ENCODE assay signal across 1 cellular context in the genomic region with DNA sequence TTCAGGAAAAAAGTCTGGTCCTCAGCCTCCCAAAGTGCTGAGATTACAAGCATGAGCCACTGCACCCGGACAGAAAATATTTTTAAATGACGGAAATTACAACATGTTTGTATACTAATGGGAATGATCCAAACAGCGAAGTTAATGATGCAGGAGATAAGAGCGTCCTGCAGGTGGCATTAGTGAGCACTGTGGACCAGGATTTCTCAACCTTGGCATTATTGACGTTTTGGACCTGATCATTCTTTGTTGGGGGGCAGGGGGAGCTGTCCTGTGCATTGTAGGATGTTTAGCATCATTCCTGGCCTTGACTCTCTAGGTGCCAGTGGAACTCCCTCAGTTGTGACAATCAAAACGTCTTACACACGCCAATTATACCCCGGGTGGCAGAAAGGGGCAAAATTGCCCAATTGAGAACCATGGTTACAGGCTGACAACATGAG.
TF ChIP-seq lines count a peak whose summit lies in the region.

No MANE protein-coding gene starts in this region.

TF ChIP-seq in HepG2, 621 proteins besides CTCF, POLR2A, EP300 and RAD21 (continued from another document and continues in another):
- TF ChIP-seq, protein P1, sequence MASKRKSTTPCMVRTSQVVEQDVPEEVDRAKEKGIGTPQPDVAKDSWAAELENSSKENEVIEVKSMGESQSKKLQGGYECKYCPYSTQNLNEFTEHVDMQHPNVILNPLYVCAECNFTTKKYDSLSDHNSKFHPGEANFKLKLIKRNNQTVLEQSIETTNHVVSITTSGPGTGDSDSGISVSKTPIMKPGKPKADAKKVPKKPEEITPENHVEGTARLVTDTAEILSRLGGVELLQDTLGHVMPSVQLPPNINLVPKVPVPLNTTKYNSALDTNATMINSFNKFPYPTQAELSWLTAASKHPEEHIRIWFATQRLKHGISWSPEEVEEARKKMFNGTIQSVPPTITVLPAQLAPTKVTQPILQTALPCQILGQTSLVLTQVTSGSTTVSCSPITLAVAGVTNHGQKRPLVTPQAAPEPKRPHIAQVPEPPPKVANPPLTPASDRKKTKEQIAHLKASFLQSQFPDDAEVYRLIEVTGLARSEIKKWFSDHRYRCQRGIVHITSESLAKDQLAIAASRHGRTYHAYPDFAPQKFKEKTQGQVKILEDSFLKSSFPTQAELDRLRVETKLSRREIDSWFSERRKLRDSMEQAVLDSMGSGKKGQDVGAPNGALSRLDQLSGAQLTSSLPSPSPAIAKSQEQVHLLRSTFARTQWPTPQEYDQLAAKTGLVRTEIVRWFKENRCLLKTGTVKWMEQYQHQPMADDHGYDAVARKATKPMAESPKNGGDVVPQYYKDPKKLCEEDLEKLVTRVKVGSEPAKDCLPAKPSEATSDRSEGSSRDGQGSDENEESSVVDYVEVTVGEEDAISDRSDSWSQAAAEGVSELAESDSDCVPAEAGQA (IDR thresholded peaks at IDR 0.05; ENCODE audit: low read depth) = no peak
- TF ChIP-seq, protein P1 (CRISPR knock-in tag; IDR thresholded peaks at IDR 0.05; ENCODE audit: borderline replicate concordance) = no peak
- TF ChIP-seq ZNF496 (CRISPR knock-in tag; IDR thresholded peaks at IDR 0.05; ENCODE audit: insufficient replicate concordance) = no peak
- TF ChIP-seq HOXA3 (CRISPR knock-in tag; IDR thresholded peaks at IDR 0.05) = 0 out of 2 replicates have a peak, but pooled peaks have one; percentile 16
- TF ChIP-seq AHR (CRISPR knock-in tag; IDR thresholded peaks at IDR 0.05) = no peak
- TF ChIP-seq ZNF749 (CRISPR knock-in tag; IDR thresholded peaks at IDR 0.05; ENCODE audit: borderline replicate concordance) = no peak
- TF ChIP-seq ZNF562 (CRISPR knock-in tag; IDR thresholded peaks at IDR 0.05; ENCODE audit: borderline replicate concordance) = no peak
- TF ChIP-seq, protein P2, sequence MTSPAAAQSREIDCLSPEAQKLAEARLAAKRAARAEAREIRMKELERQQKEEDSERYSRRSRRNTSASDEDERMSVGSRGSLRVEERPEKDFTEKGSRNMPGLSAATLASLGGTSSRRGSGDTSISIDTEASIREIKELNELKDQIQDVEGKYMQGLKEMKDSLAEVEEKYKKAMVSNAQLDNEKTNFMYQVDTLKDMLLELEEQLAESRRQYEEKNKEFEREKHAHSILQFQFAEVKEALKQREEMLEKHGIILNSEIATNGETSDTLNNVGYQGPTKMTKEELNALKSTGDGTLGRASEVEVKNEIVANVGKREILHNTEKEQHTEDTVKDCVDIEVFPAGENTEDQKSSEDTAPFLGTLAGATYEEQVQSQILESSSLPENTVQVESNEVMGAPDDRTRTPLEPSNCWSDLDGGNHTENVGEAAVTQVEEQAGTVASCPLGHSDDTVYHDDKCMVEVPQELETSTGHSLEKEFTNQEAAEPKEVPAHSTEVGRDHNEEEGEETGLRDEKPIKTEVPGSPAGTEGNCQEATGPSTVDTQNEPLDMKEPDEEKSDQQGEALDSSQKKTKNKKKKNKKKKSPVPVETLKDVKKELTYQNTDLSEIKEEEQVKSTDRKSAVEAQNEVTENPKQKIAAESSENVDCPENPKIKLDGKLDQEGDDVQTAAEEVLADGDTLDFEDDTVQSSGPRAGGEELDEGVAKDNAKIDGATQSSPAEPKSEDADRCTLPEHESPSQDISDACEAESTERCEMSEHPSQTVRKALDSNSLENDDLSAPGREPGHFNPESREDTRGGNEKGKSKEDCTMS (CRISPR knock-in tag; conservative IDR thresholded peaks at IDR 0.05) = 0 out of 2 replicates have a peak, but pooled peaks have one; percentile 10
- TF ChIP-seq FOXA3 (CRISPR knock-in tag; IDR thresholded peaks at IDR 0.05) = no peak
- peak; percentile 50; the same call in 1 of the 2 replicates for TF ChIP-seq ZNF317 (CRISPR knock-in tag; IDR thresholded peaks at IDR 0.05)
- TF ChIP-seq NFATC3 (CRISPR knock-in tag; IDR thresholded peaks at IDR 0.05) = 0 out of 2 replicates have a peak, but pooled peaks have one; percentile 40
- peak; percentile 78 for TF ChIP-seq ZMYM4 (CRISPR knock-in tag; IDR thresholded peaks at IDR 0.05)
- 0 out of 2 replicates have a peak, but pooled peaks have one; percentile 69 for TF ChIP-seq ZNF34 (CRISPR knock-in tag; IDR thresholded peaks at IDR 0.05; ENCODE audit: borderline replicate concordance)
- TF ChIP-seq BCL6 (CRISPR knock-in tag; IDR thresholded peaks at IDR 0.05) = no peak
- no peak for TF ChIP-seq MEIS2 (CRISPR knock-in tag; IDR thresholded peaks at IDR 0.05)
- TF ChIP-seq ZNF674 (CRISPR knock-in tag; IDR thresholded peaks at IDR 0.05; ENCODE audit: low read depth) = no peak
- no peak for TF ChIP-seq ZNF24 (IDR thresholded peaks at IDR 0.05)
- 0 out of 2 replicates have a peak, but pooled peaks have one; percentile 30 for TF ChIP-seq GATAD2A (CRISPR knock-in tag; IDR thresholded peaks at IDR 0.05)
- TF ChIP-seq, protein P3, sequence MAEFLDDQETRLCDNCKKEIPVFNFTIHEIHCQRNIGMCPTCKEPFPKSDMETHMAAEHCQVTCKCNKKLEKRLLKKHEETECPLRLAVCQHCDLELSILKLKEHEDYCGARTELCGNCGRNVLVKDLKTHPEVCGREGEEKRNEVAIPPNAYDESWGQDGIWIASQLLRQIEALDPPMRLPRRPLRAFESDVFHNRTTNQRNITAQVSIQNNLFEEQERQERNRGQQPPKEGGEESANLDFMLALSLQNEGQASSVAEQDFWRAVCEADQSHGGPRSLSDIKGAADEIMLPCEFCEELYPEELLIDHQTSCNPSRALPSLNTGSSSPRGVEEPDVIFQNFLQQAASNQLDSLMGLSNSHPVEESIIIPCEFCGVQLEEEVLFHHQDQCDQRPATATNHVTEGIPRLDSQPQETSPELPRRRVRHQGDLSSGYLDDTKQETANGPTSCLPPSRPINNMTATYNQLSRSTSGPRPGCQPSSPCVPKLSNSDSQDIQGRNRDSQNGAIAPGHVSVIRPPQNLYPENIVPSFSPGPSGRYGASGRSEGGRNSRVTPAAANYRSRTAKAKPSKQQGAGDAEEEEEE (CRISPR knock-in tag; IDR thresholded peaks at IDR 0.05; ENCODE audit: borderline replicate concordance) = no peak
- TF ChIP-seq BRD4 (CRISPR knock-in tag; IDR thresholded peaks at IDR 0.05) = no peak
- no peak for TF ChIP-seq ZNF616 (CRISPR knock-in tag; IDR thresholded peaks at IDR 0.05; ENCODE audit: low read depth)
- TF ChIP-seq HDAC6 (IDR thresholded peaks at IDR 0.05; ENCODE audit: low read depth, low read length) = no peak
- TF ChIP-seq, protein P4, sequence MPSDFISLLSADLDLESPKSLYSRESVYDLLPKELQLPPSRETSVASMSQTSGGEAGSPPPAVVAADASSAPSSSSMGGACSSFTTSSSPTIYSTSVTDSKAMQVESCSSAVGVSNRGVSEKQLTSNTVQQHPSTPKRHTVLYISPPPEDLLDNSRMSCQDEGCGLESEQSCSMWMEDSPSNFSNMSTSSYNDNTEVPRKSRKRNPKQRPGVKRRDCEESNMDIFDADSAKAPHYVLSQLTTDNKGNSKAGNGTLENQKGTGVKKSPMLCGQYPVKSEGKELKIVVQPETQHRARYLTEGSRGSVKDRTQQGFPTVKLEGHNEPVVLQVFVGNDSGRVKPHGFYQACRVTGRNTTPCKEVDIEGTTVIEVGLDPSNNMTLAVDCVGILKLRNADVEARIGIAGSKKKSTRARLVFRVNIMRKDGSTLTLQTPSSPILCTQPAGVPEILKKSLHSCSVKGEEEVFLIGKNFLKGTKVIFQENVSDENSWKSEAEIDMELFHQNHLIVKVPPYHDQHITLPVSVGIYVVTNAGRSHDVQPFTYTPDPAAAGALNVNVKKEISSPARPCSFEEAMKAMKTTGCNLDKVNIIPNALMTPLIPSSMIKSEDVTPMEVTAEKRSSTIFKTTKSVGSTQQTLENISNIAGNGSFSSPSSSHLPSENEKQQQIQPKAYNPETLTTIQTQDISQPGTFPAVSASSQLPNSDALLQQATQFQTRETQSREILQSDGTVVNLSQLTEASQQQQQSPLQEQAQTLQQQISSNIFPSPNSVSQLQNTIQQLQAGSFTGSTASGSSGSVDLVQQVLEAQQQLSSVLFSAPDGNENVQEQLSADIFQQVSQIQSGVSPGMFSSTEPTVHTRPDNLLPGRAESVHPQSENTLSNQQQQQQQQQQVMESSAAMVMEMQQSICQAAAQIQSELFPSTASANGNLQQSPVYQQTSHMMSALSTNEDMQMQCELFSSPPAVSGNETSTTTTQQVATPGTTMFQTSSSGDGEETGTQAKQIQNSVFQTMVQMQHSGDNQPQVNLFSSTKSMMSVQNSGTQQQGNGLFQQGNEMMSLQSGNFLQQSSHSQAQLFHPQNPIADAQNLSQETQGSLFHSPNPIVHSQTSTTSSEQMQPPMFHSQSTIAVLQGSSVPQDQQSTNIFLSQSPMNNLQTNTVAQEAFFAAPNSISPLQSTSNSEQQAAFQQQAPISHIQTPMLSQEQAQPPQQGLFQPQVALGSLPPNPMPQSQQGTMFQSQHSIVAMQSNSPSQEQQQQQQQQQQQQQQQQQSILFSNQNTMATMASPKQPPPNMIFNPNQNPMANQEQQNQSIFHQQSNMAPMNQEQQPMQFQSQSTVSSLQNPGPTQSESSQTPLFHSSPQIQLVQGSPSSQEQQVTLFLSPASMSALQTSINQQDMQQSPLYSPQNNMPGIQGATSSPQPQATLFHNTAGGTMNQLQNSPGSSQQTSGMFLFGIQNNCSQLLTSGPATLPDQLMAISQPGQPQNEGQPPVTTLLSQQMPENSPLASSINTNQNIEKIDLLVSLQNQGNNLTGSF (CRISPR knock-in tag; IDR thresholded peaks at IDR 0.05) = no peak
- no peak for TF ChIP-seq ZNF44 (CRISPR knock-in tag; IDR thresholded peaks at IDR 0.05)
- TF ChIP-seq, protein P5, sequence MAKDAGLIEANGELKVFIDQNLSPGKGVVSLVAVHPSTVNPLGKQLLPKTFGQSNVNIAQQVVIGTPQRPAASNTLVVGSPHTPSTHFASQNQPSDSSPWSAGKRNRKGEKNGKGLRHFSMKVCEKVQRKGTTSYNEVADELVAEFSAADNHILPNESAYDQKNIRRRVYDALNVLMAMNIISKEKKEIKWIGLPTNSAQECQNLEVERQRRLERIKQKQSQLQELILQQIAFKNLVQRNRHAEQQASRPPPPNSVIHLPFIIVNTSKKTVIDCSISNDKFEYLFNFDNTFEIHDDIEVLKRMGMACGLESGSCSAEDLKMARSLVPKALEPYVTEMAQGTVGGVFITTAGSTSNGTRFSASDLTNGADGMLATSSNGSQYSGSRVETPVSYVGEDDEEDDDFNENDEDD (CRISPR knock-in tag; IDR thresholded peaks at IDR 0.05; ENCODE audit: borderline replicate concordance) = no peak
- TF ChIP-seq AKAP8 (CRISPR knock-in tag; IDR thresholded peaks at IDR 0.05) = no peak
- no peak for TF ChIP-seq FOXA1 (IDR thresholded peaks at IDR 0.05)
- peak; percentile 59; the same call in 1 of the 2 replicates for TF ChIP-seq FOXA1 (CRISPR knock-in tag; IDR thresholded peaks at IDR 0.05)
- TF ChIP-seq CREB1 (IDR thresholded peaks at IDR 0.05) = peak; percentile 44; the same call in 1 of the 2 replicates
- TF ChIP-seq CREB1 (CRISPR knock-in tag; IDR thresholded peaks at IDR 0.05) = no peak
- no peak for TF ChIP-seq NFYC (CRISPR knock-in tag; IDR thresholded peaks at IDR 0.05)
- TF ChIP-seq GTF2F1 (IDR thresholded peaks at IDR 0.05; ENCODE audit: low read length) = peak; percentile 57; the same call in 1 of the 2 replicates
- no peak for TF ChIP-seq HOXD1 (CRISPR knock-in tag; IDR thresholded peaks at IDR 0.05)
- no peak for TF ChIP-seq GATA4 (IDR thresholded peaks at IDR 0.05; ENCODE audit: borderline replicate concordance, low read depth)
- TF ChIP-seq, protein P6, sequence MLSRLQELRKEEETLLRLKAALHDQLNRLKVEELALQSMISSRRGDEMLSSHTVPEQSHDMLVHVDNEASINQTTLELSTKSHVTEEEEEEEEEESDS (CRISPR knock-in tag; IDR thresholded peaks at IDR 0.05; ENCODE audit: borderline replicate concordance) = no peak
- TF ChIP-seq, protein P7, sequence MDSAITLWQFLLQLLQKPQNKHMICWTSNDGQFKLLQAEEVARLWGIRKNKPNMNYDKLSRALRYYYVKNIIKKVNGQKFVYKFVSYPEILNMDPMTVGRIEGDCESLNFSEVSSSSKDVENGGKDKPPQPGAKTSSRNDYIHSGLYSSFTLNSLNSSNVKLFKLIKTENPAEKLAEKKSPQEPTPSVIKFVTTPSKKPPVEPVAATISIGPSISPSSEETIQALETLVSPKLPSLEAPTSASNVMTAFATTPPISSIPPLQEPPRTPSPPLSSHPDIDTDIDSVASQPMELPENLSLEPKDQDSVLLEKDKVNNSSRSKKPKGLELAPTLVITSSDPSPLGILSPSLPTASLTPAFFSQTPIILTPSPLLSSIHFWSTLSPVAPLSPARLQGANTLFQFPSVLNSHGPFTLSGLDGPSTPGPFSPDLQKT (CRISPR knock-in tag; IDR thresholded peaks at IDR 0.05; ENCODE audit: borderline replicate concordance) = no peak
- TF ChIP-seq, protein P8, sequence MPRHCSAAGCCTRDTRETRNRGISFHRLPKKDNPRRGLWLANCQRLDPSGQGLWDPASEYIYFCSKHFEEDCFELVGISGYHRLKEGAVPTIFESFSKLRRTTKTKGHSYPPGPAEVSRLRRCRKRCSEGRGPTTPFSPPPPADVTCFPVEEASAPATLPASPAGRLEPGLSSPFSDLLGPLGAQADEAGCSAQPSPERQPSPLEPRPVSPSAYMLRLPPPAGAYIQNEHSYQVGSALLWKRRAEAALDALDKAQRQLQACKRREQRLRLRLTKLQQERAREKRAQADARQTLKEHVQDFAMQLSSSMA (CRISPR knock-in tag; IDR thresholded peaks at IDR 0.05) = no peak
- TF ChIP-seq SALL2 (CRISPR knock-in tag; IDR thresholded peaks at IDR 0.05) = peak; percentile 35; the same call in 1 of the 2 replicates
- TF ChIP-seq, protein P9, sequence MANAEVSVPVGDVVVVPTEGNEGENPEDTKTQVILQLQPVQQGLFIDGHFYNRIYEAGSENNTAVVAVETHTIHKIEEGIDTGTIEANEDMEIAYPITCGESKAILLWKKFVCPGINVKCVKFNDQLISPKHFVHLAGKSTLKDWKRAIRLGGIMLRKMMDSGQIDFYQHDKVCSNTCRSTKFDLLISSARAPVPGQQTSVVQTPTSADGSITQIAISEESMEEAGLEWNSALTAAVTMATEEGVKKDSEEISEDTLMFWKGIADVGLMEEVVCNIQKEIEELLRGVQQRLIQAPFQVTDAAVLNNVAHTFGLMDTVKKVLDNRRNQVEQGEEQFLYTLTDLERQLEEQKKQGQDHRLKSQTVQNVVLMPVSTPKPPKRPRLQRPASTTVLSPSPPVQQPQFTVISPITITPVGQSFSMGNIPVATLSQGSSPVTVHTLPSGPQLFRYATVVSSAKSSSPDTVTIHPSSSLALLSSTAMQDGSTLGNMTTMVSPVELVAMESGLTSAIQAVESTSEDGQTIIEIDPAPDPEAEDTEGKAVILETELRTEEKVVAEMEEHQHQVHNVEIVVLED (CRISPR knock-in tag; IDR thresholded peaks at IDR 0.05; ENCODE audit: borderline replicate concordance) = no peak; the same call in 1 of the 2 replicates
- TF ChIP-seq SYNCRIP (IDR thresholded peaks at IDR 0.05; ENCODE audit: insufficient read depth, low read depth, low read length) = no peak
- TF ChIP-seq STAG1 (CRISPR knock-in tag; IDR thresholded peaks at IDR 0.05) = peak; percentile 65
